In the genomic region with DNA sequence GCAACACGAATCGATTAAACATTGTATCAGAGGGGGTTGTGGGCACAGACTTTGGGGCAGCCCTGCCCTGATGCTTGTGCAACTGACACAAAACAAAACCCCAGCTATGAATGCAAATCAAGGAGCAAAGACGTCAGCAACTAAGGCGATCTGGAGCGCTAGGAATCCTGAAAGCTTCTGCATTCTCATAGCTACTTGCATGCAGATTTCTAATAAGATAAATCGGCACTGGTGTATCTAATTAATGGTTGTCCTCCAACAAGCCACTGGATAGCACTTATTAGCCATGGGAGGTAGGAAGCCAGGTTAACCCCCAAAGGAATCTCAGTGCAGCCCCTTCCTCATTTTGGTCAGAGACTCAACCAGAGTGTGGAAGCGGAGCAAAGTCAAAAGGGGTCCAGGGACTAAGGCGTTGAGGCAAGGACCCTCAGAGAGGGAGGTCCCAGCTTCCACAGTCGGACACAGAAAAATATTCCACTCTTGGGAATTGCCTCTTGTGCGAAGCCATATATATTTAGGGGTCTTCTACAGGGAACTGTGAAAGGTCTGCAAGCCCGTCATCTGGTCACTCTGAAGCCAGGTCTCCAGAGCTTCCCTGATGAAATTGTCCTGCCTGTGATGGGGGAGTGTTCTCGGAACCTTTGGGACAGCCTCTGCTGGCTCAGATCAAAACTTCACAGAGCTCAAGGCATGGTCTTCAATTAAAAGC, we compare ENCODE assay signal across 10 cellular contexts.
DNase-seq lines count a peak whose midpoint lies in the region; ATAC-seq and TF ChIP-seq lines count a peak whose summit lies in the region.
"Had no signal": no experiment of that assay in that cellular context is flagged by ENCODE, and none has a peak within 500 bp of the region (broad histone marks: within the 10 kb centered on the region; RNA-seq: fewer than 3 reads in every experiment).

No MANE protein-coding gene starts in this region.

- ATAC-seq in Panc1 (peak; percentile 16; the same call in 1 of the 2 replicates), psoas muscle (no peak), HG03342 (IDR thresholded peaks at IDR 0.05; ENCODE audit: unreplicated experiment) (no peak)
- ATAC-seq in activated T-cell treated with anti-CD3 and anti-CD28 coated beads, Interleukin-2, amount 50 U/mL, for 72 hours (replicated peaks in 1 of 2), result no peak

- WGBS in psoas muscle, 3 donors, result 6 to 7% (median 6%) methylated on average over 12 of the region's 12 CpGs

- TF ChIP-seq CTCF in Panc1 (IDR thresholded peaks at IDR 0.05), result no peak
- TF ChIP-seq CTCF in fibroblast of villous mesenchyme (IDR thresholded peaks at IDR 0.05; ENCODE audit: insufficient read depth, low read depth, low read length), result no peak
- TF ChIP-seq CTCF in psoas muscle (IDR thresholded peaks at IDR 0.05), result no peak

- H3K27ac Mint-ChIP-seq in activated T-cell treated with anti-CD3 and anti-CD28 coated beads, Interleukin-2, amount 50 U/mL, for 72 hours, result no peak overlapping the region

- intact Hi-C loops in Panc1 (cut with micrococcal nuclease; ENCODE audit: unreplicated experiment), result no loop called here
- intact Hi-C loops in psoas muscle (cut with DNase I), result no loop called here

- H3K4me1 Mint-ChIP-seq in activated T-cell treated with anti-CD3 and anti-CD28 coated beads, Interleukin-2, amount 50 U/mL, for 72 hours (ENCODE audit: low read depth), result peaks cover 5% of the 10 kb centered on the region

- POLR2A ChIA-PET in Panc1 (lab: Charles Lee), result no interaction called here

- CTCF ChIA-PET in Panc1 (lab: Charles Lee), result interaction anchor here (0.7 kb wide), 1 partner anchor 770 kb away, joined by 9 read pairs; no protein-coding TSS in a partner anchor

- in situ Hi-C loops in Panc1 (cut with HindIII; ENCODE audit: low pct_unique_long_range_greater_than_20kb, low sequenced_read_pairs), result no loop called here

- H3K27ac ChIP-seq in Panc1 (ENCODE audit: low read length), result no peak overlapping the region
- H3K27ac ChIP-seq in psoas muscle, result no peak overlapping the region

- peaks cover 0 to 2% of the 10 kb centered on the region in 2 donors for H3K36me3 Mint-ChIP-seq in activated T-cell treated with anti-CD3 and anti-CD28 coated beads, Interleukin-2, amount 50 U/mL, for 72 hours (ENCODE audit: insufficient read depth in 2 of 2)

- no peak overlapping the region for H3K4me3 Mint-ChIP-seq in activated T-cell treated with anti-CD3 and anti-CD28 coated beads, Interleukin-2, amount 50 U/mL, for 72 hours

- peaks cover 0 to 1% of the 10 kb centered on the region in 2 donors for H3K9me3 Mint-ChIP-seq in activated T-cell treated with anti-CD3 and anti-CD28 coated beads, Interleukin-2, amount 50 U/mL, for 72 hours

- H3K27me3 ChIP-seq in Panc1 (ENCODE audit: control insufficient read depth, insufficient read depth, low read length), result peaks cover 16% of the 10 kb centered on the region
- peaks cover 0 to 58% (median 22%) of the 10 kb centered on the region in 3 donors for H3K27me3 ChIP-seq in psoas muscle (ENCODE audit: insufficient read depth in 3 of 3, low read length in 2 of 3)

- H3K4me3 ChIP-seq in Panc1 (ENCODE audit: low read depth in 2 of 2, low read length in 2 of 2) (no peak overlapping the region), fibroblast of villous mesenchyme (ENCODE audit: low read depth, low read length) (peak overlapping the region; percentile 31), psoas muscle (peak overlapping the region; percentile 58)
- H3K4me3 ChIP-seq: lung had no signal

- H3K36me3 ChIP-seq in Panc1 (ENCODE audit: control insufficient read depth, insufficient read depth, low read length) (no peaks in the 10 kb centered on the region), psoas muscle (ENCODE audit: insufficient read depth in 1 of 2, low read depth in 1 of 2) (no peaks in the 10 kb centered on the region)

- H3K27me3 Mint-ChIP-seq in activated T-cell treated with anti-CD3 and anti-CD28 coated beads, Interleukin-2, amount 50 U/mL, for 72 hours (ENCODE audit: low read depth), result peaks cover 69% of the 10 kb centered on the region

- peaks cover 10% of the 10 kb centered on the region; the same call in 1 of the 2 replicates for H3K4me1 ChIP-seq in Panc1 (ENCODE audit: control insufficient read depth, insufficient read depth, low read length)
- H3K4me1 ChIP-seq in psoas muscle, result no peaks in the 10 kb centered on the region

- H3K9me3 ChIP-seq in Panc1 (ENCODE audit: control insufficient read depth, insufficient read depth, low read depth, low read length) (no peaks in the 10 kb centered on the region), psoas muscle (no peaks in the 10 kb centered on the region)

- DNase-seq in COLO829 (ENCODE audit: low spot score) (peak; percentile 27), Panc1 (ENCODE audit: low read depth, low spot score) (no peak), fibroblast of villous mesenchyme (ENCODE audit: low read depth) (peak; percentile 88), psoas muscle (no peak), NCI-H1694 (lab: John Stamatoyannopoulos, UW) (no peak), cortex of kidney (lab: John Stamatoyannopoulos, UW) (no peak)
- no peak for DNase-seq in activated T-cell treated with anti-CD3 and anti-CD28 coated beads, Interleukin-2, amount 50 U/mL, for 72 hours
- DNase-seq: central memory CD4-positive, alpha-beta T cell had no signal

- no TSS peak for BruUV-seq in Panc1 (replicated peaks; lab: Mats Ljungman, UMichigan)

Comparison
In these comparisons a context has a peak if more than half of its experiments do, and no peak if none do; other contexts are left out.
1. DNase-seq: peak in COLO829 (single experiment) and fibroblast of villous mesenchyme (single experiment); none in Panc1 (single experiment), psoas muscle (0 of 2), activated T-cell treated with anti-CD3 and anti-CD28 coated beads, Interleukin-2, amount 50 U/mL, for 72 hours (0 of 2), NCI-H1694 (single experiment) and cortex of kidney (single experiment).
2. H3K4me3 ChIP-seq: peak in fibroblast of villous mesenchyme (single experiment) and psoas muscle (single experiment); none in Panc1 (0 of 2).